ENCODE assay signal across 21 cellular contexts in the genomic region with DNA sequence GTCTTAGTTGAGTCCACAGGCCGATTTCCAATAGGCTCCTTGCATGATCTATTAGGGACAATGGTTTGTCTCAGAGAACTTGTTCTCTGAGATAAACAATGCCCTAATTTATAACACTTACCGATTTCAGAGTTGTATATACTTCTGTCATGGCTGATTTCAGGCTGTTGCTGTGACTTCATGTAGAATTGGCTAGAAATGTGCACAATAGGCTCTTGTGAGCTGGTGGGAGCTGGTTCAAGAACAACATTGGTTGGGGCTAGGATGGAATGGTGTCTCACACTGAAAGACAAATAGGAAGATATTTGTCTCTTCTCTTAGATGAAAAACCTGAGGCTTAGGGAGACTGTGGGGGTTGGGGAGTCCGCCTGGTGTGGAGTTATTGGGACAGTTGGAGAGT. TPM values are rescaled to one million over a fixed set of nuclear protein-coding genes. Genes with fewer than 3 reads are reported as not detected.
"Had no signal": no experiment of that assay in that cellular context is flagged by ENCODE, and none has a peak within 500 bp of the region (broad histone marks: within the 10 kb centered on the region; RNA-seq: fewer than 3 reads in every experiment).

No MANE protein-coding gene starts in this region.

- H3K4me3 Mint-ChIP-seq: activated CD8-positive, alpha-beta T cell treated with anti-CD3 and anti-CD28 coated beads for 36 hours; stimulated activated naive CD8-positive, alpha-beta T cell treated with anti-CD3 and anti-CD28 coated beads, Interleukin-15, Interleukin-2, amounts not matched to agents 100 ng/mL and 50 ng/mL, for 24 hours had no signal

- DNase-seq: activated CD4-positive, alpha-beta T cell treated with anti-CD3 and anti-CD28 coated beads for 48 hours; activated CD4-positive, CD25-positive, alpha-beta regulatory T cell; activated CD8-positive, alpha-beta T cell treated with anti-CD3 and anti-CD28 coated beads for 36 hours; activated T-cell treated with anti-CD3 and anti-CD28 coated beads, Interleukin-2, amount 50 U/mL, for 1 hour; colonic mucosa; foreskin keratinocyte; lower lobe of right lung; right cardiac atrium; T-helper 1 cell; T-helper 9 cell; testis; upper lobe of left lung had no signal

- H3K36me3 Mint-ChIP-seq: activated naive CD4-positive, alpha-beta T cell treated with anti-CD3 and anti-CD28 coated beads, Interleukin-2, amount 50 U/mL, for 72 hours had no signal

- H3K9me3 Mint-ChIP-seq: activated CD8-positive, alpha-beta T cell treated with anti-CD3 and anti-CD28 coated beads for 36 hours; activated naive CD4-positive, alpha-beta T cell treated with anti-CD3 and anti-CD28 coated beads, Interleukin-2, amount 50 U/mL, for 72 hours; stimulated activated naive CD8-positive, alpha-beta T cell treated with anti-CD3 and anti-CD28 coated beads, Interleukin-15, Interleukin-2, amounts not matched to agents 100 ng/mL and 50 ng/mL, for 24 hours had no signal

- H3K27ac Mint-ChIP-seq: activated CD8-positive, alpha-beta T cell treated with anti-CD3 and anti-CD28 coated beads for 36 hours; activated naive CD4-positive, alpha-beta T cell treated with anti-CD3 and anti-CD28 coated beads, Interleukin-2, amount 50 U/mL, for 72 hours; stimulated activated naive CD8-positive, alpha-beta T cell treated with anti-CD3 and anti-CD28 coated beads, Interleukin-15, Interleukin-2, amounts not matched to agents 100 ng/mL and 50 ng/mL, for 24 hours had no signal

RNA-seq across cellular contexts. Expression of gene KRT86, which starts 6.7 kb away (rescaled TPM):
- total RNA-seq: activated CD8-positive, alpha-beta T cell treated with anti-CD3 and anti-CD28 coated beads for 36 hours; right cardiac atrium had no signal
- polyA plus RNA-seq: keratinocyte, neural cell, right cardiac atrium had no signal

RNA-seq across cellular contexts. Expression of gene KRT81, which starts 23.6 kb away (rescaled TPM):
- total RNA-seq: activated CD8-positive, alpha-beta T cell treated with anti-CD3 and anti-CD28 coated beads for 36 hours; activated naive CD4-positive, alpha-beta T cell treated with anti-CD3 and anti-CD28 coated beads, Interleukin-2, amount 50 U/mL, for 72 hours; fibroblast of lung; foreskin keratinocyte; lower lobe of right lung; omental fat pad; right cardiac atrium had no signal
- polyA plus RNA-seq: adrenal gland, fibroblast of lung, neural cell, right cardiac atrium had no signal

RNA-seq across cellular contexts. Expression of gene KRT7, which starts 34.7 kb away (rescaled TPM):
- polyA plus RNA-seq: neural cell had no signal

RNA-seq across cellular contexts. Expression of gene KRT83, which starts 53.5 kb away (rescaled TPM):
- total RNA-seq: activated CD8-positive, alpha-beta T cell treated with anti-CD3 and anti-CD28 coated beads for 36 hours; activated naive CD4-positive, alpha-beta T cell treated with anti-CD3 and anti-CD28 coated beads, Interleukin-2, amount 50 U/mL, for 72 hours; adrenal gland; colonic mucosa; epithelial cell of proximal tubule; fibroblast of lung; foreskin keratinocyte; lower lobe of right lung; myocyte; omental fat pad; right cardiac atrium; upper lobe of left lung had no signal
- polyA plus RNA-seq: adrenal gland, fibroblast of lung, foreskin keratinocyte, keratinocyte, neural cell, right cardiac atrium had no signal
